Comparison of ENCODE assay signal across 11 cellular contexts in the genomic region with DNA sequence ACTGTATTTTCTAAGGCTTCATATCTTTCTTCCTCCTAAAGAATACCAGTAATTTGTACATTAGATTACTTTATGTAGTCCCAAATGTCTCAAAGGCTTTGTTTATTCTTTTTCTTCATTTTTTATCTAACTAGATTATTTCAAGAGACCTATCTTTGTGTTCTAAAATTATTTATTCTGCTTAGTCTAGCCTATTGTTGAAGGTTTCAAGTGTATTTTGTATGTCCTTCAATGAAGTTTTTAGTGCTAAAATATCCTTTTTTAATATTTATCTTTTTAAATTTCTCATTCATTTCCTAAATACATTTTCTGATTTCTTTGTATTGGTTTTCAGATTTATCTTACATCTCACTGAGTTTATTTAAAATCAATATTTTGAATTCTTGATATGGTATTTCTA. TPM values are rescaled to one million over a fixed set of nuclear protein-coding genes. Genes with fewer than 3 reads are reported as not detected.
"Had no signal": no experiment of that assay in that cellular context is flagged by ENCODE, and none has a peak within 500 bp of the region (broad histone marks: within the 10 kb centered on the region; RNA-seq: fewer than 3 reads in every experiment).

No MANE protein-coding gene starts in this region.

- H3K27ac Mint-ChIP-seq: HFFc6 had no signal

- H3K27ac ChIP-seq: GM23248 had no signal

- H3K9ac ChIP-seq: GM23248 had no signal

- H3K9me3 ChIP-seq: HAP-1 had no signal

- H3K4me3 Mint-ChIP-seq: HFFc6 had no signal

- H3K36me3 ChIP-seq: HAP-1 had no signal

- FAIRE-seq: HTR-8/SVneo had no signal

- DNase-seq: GM23248, GOT3, H7, HFFc6, IMR-90, KBM-7 had no signal

- ATAC-seq: HCT116 had no signal

- H3K4me3 ChIP-seq: GM23248, HAP-1 had no signal

- H2AFZ ChIP-seq: GM23248 had no signal

- H3K4me1 ChIP-seq: HAP-1 had no signal

RNA-seq across cellular contexts. Expression of a gene that starts 25.8 kb away (rescaled TPM):
- total RNA-seq: GM23248, H4, H7, HFFc6, HT-29, IMR-90 had no signal
- polyA plus RNA-seq: GM23248, IMR-90 had no signal

RNA-seq across cellular contexts. Expression of a gene that starts 26.2 kb away (rescaled TPM):
- total RNA-seq: GM23248, H4, H7, HFFc6, HT-29, IMR-90 had no signal
- polyA plus RNA-seq: GM23248, IMR-90 had no signal

RNA-seq across cellular contexts. Expression of a gene that starts 53.9 kb away (rescaled TPM):
- total RNA-seq: GM23248, H4, H7, HFFc6, HT-29, IMR-90 had no signal
- polyA plus RNA-seq: GM23248, IMR-90 had no signal

RNA-seq across cellular contexts. Expression of a gene that starts 59.0 kb away (rescaled TPM):
- total RNA-seq: GM23248, H4, H7, HFFc6, HT-29, IMR-90 had no signal
- polyA plus RNA-seq: GM23248, IMR-90 had no signal
